In the genomic region with DNA sequence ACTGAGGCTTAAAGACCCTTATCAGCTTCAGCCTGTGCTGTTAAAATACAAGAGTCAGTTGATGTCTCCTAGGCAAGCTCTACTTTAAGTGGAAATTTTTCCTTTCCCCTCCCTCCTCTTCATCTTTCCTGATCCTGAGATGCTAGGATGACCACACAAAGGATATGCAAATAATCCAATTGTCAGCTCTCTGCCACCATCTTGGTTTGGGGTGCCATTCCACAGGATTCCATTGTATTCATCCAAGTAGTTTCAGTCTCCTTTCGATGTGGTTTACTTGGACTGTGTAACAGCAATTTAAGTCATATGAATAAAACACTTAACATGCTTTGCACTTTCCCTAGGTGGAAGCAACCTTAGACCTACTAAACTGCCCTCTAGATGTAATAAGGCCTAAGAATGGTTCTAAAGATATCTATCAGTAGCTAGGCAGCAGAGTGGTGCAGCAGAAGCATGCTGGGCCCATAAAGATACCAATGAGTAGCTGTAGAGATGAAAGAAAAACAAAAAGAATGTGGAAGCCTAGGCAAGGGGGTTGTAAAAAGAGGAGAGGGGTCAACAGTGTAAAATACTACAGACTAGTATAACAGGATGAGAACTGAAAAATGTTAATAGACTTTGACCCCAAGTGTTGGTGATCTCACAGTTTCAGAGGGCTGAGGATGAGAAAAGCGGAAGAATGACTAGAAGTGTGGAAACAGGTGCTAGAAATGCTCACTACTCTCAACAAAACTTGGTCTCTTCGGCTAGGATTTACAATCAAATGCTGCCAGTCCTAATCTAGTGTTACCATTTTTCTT, we compare ENCODE assay signal across 1 cellular context.
TF ChIP-seq lines count a peak whose summit lies in the region.

No MANE protein-coding gene starts in this region.

TF ChIP-seq in GM12878, 131 proteins besides CTCF, POLR2A, EP300 and RAD21 (continued from another document and continues in another):
- TF ChIP-seq, protein P1, sequence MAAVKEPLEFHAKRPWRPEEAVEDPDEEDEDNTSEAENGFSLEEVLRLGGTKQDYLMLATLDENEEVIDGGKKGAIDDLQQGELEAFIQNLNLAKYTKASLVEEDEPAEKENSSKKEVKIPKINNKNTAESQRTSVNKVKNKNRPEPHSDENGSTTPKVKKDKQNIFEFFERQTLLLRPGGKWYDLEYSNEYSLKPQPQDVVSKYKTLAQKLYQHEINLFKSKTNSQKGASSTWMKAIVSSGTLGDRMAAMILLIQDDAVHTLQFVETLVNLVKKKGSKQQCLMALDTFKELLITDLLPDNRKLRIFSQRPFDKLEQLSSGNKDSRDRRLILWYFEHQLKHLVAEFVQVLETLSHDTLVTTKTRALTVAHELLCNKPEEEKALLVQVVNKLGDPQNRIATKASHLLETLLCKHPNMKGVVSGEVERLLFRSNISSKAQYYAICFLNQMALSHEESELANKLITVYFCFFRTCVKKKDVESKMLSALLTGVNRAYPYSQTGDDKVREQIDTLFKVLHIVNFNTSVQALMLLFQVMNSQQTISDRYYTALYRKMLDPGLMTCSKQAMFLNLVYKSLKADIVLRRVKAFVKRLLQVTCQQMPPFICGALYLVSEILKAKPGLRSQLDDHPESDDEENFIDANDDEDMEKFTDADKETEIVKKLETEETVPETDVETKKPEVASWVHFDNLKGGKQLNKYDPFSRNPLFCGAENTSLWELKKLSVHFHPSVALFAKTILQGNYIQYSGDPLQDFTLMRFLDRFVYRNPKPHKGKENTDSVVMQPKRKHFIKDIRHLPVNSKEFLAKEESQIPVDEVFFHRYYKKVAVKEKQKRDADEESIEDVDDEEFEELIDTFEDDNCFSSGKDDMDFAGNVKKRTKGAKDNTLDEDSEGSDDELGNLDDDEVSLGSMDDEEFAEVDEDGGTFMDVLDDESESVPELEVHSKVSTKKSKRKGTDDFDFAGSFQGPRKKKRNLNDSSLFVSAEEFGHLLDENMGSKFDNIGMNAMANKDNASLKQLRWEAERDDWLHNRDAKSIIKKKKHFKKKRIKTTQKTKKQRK (IDR thresholded peaks at IDR 0.05; ENCODE audit: low read depth, low read length), result no peak
- TF ChIP-seq TCF7 (IDR thresholded peaks at IDR 0.05; ENCODE audit: borderline replicate concordance), result peak; percentile 13; the same call in 1 of the 2 replicates
- TF ChIP-seq, protein P2, sequence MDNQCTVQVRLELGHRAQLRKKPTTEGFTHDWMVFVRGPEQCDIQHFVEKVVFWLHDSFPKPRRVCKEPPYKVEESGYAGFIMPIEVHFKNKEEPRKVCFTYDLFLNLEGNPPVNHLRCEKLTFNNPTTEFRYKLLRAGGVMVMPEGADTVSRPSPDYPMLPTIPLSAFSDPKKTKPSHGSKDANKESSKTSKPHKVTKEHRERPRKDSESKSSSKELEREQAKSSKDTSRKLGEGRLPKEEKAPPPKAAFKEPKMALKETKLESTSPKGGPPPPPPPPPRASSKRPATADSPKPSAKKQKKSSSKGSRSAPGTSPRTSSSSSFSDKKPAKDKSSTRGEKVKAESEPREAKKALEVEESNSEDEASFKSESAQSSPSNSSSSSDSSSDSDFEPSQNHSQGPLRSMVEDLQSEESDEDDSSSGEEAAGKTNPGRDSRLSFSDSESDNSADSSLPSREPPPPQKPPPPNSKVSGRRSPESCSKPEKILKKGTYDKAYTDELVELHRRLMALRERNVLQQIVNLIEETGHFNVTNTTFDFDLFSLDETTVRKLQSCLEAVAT (IDR thresholded peaks at IDR 0.05), result peak; percentile 99
- TF ChIP-seq ZZZ3 (IDR thresholded peaks at IDR 0.05; ENCODE audit: control insufficient read depth, insufficient read length, low read depth), result no peak
- peak; percentile 85; the same call in 1 of the 2 replicates for TF ChIP-seq BACH1 (IDR thresholded peaks at IDR 0.05; ENCODE audit: borderline replicate concordance)
- no peak for TF ChIP-seq NFYA (IDR thresholded peaks at IDR 0.05; ENCODE audit: borderline replicate concordance, low read depth, low read length)
- TF ChIP-seq, protein P3, sequence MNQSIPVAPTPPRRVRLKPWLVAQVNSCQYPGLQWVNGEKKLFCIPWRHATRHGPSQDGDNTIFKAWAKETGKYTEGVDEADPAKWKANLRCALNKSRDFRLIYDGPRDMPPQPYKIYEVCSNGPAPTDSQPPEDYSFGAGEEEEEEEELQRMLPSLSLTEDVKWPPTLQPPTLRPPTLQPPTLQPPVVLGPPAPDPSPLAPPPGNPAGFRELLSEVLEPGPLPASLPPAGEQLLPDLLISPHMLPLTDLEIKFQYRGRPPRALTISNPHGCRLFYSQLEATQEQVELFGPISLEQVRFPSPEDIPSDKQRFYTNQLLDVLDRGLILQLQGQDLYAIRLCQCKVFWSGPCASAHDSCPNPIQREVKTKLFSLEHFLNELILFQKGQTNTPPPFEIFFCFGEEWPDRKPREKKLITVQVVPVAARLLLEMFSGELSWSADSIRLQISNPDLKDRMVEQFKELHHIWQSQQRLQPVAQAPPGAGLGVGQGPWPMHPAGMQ (IDR thresholded peaks at IDR 0.05; ENCODE audit: borderline replicate concordance), result no peak
- TF ChIP-seq CREB1 (IDR thresholded peaks at IDR 0.05; ENCODE audit: low read depth), result peak; percentile 43; the same call in 1 of the 2 replicates
- TF ChIP-seq, protein P4, sequence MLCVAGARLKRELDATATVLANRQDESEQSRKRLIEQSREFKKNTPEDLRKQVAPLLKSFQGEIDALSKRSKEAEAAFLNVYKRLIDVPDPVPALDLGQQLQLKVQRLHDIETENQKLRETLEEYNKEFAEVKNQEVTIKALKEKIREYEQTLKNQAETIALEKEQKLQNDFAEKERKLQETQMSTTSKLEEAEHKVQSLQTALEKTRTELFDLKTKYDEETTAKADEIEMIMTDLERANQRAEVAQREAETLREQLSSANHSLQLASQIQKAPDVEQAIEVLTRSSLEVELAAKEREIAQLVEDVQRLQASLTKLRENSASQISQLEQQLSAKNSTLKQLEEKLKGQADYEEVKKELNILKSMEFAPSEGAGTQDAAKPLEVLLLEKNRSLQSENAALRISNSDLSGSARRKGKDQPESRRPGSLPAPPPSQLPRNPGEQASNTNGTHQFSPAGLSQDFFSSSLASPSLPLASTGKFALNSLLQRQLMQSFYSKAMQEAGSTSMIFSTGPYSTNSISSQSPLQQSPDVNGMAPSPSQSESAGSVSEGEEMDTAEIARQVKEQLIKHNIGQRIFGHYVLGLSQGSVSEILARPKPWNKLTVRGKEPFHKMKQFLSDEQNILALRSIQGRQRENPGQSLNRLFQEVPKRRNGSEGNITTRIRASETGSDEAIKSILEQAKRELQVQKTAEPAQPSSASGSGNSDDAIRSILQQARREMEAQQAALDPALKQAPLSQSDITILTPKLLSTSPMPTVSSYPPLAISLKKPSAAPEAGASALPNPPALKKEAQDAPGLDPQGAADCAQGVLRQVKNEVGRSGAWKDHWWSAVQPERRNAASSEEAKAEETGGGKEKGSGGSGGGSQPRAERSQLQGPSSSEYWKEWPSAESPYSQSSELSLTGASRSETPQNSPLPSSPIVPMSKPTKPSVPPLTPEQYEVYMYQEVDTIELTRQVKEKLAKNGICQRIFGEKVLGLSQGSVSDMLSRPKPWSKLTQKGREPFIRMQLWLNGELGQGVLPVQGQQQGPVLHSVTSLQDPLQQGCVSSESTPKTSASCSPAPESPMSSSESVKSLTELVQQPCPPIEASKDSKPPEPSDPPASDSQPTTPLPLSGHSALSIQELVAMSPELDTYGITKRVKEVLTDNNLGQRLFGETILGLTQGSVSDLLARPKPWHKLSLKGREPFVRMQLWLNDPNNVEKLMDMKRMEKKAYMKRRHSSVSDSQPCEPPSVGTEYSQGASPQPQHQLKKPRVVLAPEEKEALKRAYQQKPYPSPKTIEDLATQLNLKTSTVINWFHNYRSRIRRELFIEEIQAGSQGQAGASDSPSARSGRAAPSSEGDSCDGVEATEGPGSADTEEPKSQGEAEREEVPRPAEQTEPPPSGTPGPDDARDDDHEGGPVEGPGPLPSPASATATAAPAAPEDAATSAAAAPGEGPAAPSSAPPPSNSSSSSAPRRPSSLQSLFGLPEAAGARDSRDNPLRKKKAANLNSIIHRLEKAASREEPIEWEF (IDR thresholded peaks at IDR 0.05; ENCODE audit: insufficient replicate concordance, low read depth, low read length), result no peak
- TF ChIP-seq FOS (IDR thresholded peaks at IDR 0.05; ENCODE audit: borderline replicate concordance, extremely low read depth, insufficient read length), result no peak
- peak; percentile 65; the same call in 1 of the 2 replicates for TF ChIP-seq JUND (IDR thresholded peaks at IDR 0.05; ENCODE audit: low read depth, low read length)
- 0 out of 2 replicates have a peak, but pooled peaks have one; percentile 34 for TF ChIP-seq STAT3 (IDR thresholded peaks at IDR 0.05; ENCODE audit: low read depth, low read length)
- TF ChIP-seq MTA2 (IDR thresholded peaks at IDR 0.05; ENCODE audit: low read depth), result peak; percentile 93
- 0 out of 2 replicates have a peak, but pooled peaks have one; percentile 19 for TF ChIP-seq GABPA (IDR thresholded peaks at IDR 0.05; ENCODE audit: low read depth)
- no peak for TF ChIP-seq EZH2 (IDR thresholded peaks at IDR 0.05; ENCODE audit: borderline replicate concordance, control insufficient read depth, low read depth, low read length)
- TF ChIP-seq BMI1 (IDR thresholded peaks at IDR 0.05; ENCODE audit: borderline replicate concordance), result peak; percentile 82; the same call in 1 of the 2 replicates
- no peak for TF ChIP-seq RELA (IDR thresholded peaks at IDR 0.05; ENCODE audit: borderline replicate concordance, partially characterized antibody)
- TF ChIP-seq DPF2 (IDR thresholded peaks at IDR 0.05), result peak; percentile 98
- TF ChIP-seq, protein P5, sequence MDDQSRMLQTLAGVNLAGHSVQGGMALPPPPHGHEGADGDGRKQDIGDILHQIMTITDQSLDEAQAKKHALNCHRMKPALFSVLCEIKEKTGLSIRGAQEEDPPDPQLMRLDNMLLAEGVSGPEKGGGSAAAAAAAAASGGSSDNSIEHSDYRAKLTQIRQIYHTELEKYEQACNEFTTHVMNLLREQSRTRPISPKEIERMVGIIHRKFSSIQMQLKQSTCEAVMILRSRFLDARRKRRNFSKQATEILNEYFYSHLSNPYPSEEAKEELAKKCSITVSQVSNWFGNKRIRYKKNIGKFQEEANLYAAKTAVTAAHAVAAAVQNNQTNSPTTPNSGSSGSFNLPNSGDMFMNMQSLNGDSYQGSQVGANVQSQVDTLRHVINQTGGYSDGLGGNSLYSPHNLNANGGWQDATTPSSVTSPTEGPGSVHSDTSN (IDR thresholded peaks at IDR 0.05; ENCODE audit: insufficient replicate concordance, low read depth, low read length), result no peak
- peak; percentile 84 to 90 for TF ChIP-seq IKZF2 (IDR thresholded peaks at IDR 0.05)
- TF ChIP-seq, protein P6, sequence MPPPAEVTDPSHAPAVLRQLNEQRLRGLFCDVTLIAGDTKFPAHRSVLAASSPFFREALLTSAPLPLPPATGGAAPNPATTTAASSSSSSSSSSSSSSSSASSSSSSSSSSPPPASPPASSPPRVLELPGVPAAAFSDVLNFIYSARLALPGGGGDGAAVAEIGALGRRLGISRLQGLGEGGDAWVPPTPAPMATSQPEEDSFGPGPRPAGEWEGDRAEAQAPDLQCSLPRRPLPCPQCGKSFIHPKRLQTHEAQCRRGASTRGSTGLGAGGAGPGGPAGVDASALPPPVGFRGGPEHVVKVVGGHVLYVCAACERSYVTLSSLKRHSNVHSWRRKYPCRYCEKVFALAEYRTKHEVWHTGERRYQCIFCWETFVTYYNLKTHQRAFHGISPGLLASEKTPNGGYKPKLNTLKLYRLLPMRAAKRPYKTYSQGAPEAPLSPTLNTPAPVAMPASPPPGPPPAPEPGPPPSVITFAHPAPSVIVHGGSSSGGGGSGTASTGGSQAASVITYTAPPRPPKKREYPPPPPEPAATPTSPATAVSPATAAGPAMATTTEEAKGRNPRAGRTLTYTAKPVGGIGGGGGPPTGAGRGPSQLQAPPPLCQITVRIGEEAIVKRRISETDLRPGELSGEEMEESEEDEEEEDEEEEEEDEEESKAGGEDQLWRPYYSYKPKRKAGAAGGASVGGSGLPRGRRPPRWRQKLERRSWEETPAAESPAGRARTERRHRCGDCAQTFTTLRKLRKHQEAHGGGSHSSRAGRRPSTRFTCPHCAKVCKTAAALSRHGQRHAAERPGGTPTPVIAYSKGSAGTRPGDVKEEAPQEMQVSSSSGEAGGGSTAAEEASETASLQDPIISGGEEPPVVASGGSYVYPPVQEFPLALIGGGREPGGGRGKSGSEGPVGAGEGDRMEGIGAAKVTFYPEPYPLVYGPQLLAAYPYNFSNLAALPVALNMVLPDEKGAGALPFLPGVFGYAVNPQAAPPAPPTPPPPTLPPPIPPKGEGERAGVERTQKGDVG (CRISPR knock-in tag; IDR thresholded peaks at IDR 0.05), result no peak
- no peak for TF ChIP-seq SREBF1 (IDR thresholded peaks at IDR 0.05; ENCODE audit: low read length)
- peak; percentile 88 for TF ChIP-seq GATAD2B (conservative IDR thresholded peaks at IDR 0.05; ENCODE audit: low read depth)
- peak; percentile 74 for TF ChIP-seq NR2C1 (IDR thresholded peaks at IDR 0.05)
- no peak for TF ChIP-seq YY1 (IDR thresholded peaks at IDR 0.05; ENCODE audit: low read depth, low read length)
- 0 out of 2 replicates have a peak, but pooled peaks have one; percentile 16 for TF ChIP-seq FOXM1 (IDR thresholded peaks at IDR 0.05; ENCODE audit: low read depth, low read length)
- 0 out of 2 replicates have a peak, but pooled peaks have one; percentile 17 for TF ChIP-seq CHD1 (IDR thresholded peaks at IDR 0.05; ENCODE audit: low read depth, low read length)
- TF ChIP-seq WRNIP1 (IDR thresholded peaks at IDR 0.05; ENCODE audit: borderline replicate concordance, low read depth, low read length), result no peak
- TF ChIP-seq, protein P7, sequence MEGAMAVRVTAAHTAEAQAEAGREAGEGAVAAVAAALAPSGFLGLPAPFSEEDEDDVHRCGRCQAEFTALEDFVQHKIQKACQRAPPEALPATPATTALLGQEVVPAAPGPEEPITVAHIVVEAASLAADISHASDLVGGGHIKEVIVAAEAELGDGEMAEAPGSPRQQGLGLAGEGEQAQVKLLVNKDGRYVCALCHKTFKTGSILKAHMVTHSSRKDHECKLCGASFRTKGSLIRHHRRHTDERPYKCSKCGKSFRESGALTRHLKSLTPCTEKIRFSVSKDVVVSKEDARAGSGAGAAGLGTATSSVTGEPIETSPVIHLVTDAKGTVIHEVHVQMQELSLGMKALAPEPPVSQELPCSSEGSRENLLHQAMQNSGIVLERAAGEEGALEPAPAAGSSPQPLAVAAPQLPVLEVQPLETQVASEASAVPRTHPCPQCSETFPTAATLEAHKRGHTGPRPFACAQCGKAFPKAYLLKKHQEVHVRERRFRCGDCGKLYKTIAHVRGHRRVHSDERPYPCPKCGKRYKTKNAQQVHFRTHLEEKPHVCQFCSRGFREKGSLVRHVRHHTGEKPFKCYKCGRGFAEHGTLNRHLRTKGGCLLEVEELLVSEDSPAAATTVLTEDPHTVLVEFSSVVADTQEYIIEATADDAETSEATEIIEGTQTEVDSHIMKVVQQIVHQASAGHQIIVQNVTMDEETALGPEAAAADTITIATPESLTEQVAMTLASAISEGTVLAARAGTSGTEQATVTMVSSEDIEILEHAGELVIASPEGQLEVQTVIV (IDR thresholded peaks at IDR 0.05; ENCODE audit: borderline replicate concordance, partially characterized antibody), result no peak
- peak; percentile 39; the same call in 1 of the 2 replicates for TF ChIP-seq CREM (IDR thresholded peaks at IDR 0.05; ENCODE audit: low read depth)
- TF ChIP-seq MYC (IDR thresholded peaks at IDR 0.05; ENCODE audit: insufficient read depth, insufficient read length, insufficient replicate concordance, low read length, severe bottlenecking), result no peak
- TF ChIP-seq ASH2L (IDR thresholded peaks at IDR 0.05; ENCODE audit: borderline replicate concordance, low read depth), result no peak
- TF ChIP-seq ZNF384 (IDR thresholded peaks at IDR 0.05; ENCODE audit: borderline replicate concordance, low read depth, low read length), result no peak
- no peak for TF ChIP-seq SUPT20H (IDR thresholded peaks at IDR 0.05; ENCODE audit: borderline replicate concordance, control insufficient read depth, low read depth, low read length)
- TF ChIP-seq HCFC1 (IDR thresholded peaks at IDR 0.05; ENCODE audit: low read length), result no peak; the same call in 1 of the 2 replicates
- no peak for TF ChIP-seq SP1 (IDR thresholded peaks at IDR 0.05; ENCODE audit: low read depth, low read length)
- TF ChIP-seq STAT1 (conservative IDR thresholded peaks at IDR 0.05), result no peak
- no peak for TF ChIP-seq BRCA1 (IDR thresholded peaks at IDR 0.05; ENCODE audit: low read depth, low read length)
